2 cellular contexts compared by ENCODE assay signal in genomic region chr7:41599760-41600159, GRCh38.
TF ChIP-seq lines count a peak whose summit lies in the region.

No MANE protein-coding gene starts in this region.

TF ChIP-seq in SK-N-SH, 30 proteins besides CTCF, POLR2A, EP300 and RAD21 (continued from another document):
- no peak for TF ChIP-seq ZBTB33 (IDR thresholded peaks at IDR 0.05; ENCODE audit: borderline replicate concordance, low read depth)
- no peak for TF ChIP-seq FOXM1 (IDR thresholded peaks at IDR 0.05; ENCODE audit: low read depth)

TF ChIP-seq in SK-N-SH treated with all-trans-retinoic acid at 6 μM for 48 hours, 23 proteins besides CTCF, POLR2A, EP300 and RAD21 (continued from another document):
- TF ChIP-seq ZNF8 (CRISPR knock-in tag; IDR thresholded peaks at IDR 0.05) (no peak), GLIS3 (CRISPR knock-in tag; IDR thresholded peaks at IDR 0.05) (no peak), ZNF565 (CRISPR knock-in tag; conservative IDR thresholded peaks at IDR 0.05; ENCODE audit: low read depth) (no peak), PPARA (CRISPR knock-in tag; IDR thresholded peaks at IDR 0.05; ENCODE audit: borderline replicate concordance) (no peak), ESRRG (CRISPR knock-in tag; IDR thresholded peaks at IDR 0.05) (no peak), ISL1 (CRISPR knock-in tag; IDR thresholded peaks at IDR 0.05) (no peak)
TF ChIP-seq in SK-N-SH treated with all-trans-retinoic acid at 6 μM for 48 hours: peak in this region for 0.
